In the genomic region with DNA sequence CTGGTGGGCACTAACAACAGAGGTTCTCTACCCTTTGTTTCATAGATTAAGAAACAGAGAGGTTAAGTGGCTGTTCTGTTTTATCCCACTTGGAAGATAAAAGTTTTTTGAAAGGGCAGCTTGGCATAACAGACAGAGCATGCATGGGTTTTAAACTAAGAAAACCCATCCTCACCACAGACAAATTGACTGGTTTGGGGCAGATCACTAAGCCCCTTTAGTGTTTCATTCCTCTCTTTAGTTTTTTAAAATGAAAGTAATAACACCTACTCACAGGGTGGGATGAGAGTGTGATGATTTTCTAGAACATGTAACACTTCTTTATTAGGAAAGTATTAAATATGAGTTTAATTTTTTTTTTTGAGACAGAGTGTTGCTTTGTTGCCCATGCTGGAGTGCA, we compare ENCODE assay signal across 18 cellular contexts. TPM values are rescaled to one million over a fixed set of nuclear protein-coding genes. Genes with fewer than 3 reads are reported as not detected.
DNase-seq lines count a peak whose midpoint lies in the region; ATAC-seq, FAIRE-seq and TF ChIP-seq lines count a peak whose summit lies in the region.
"Had no signal": no experiment of that assay in that cellular context is flagged by ENCODE, and none has a peak within 500 bp of the region (broad histone marks: within the 10 kb centered on the region; RNA-seq: fewer than 3 reads in every experiment).

No MANE protein-coding gene starts in this region.

- no peaks in the 10 kb centered on the region for H3K27me3 Mint-ChIP-seq in activated T-cell treated with anti-CD3 and anti-CD28 coated beads, Interleukin-2, amount 50 U/mL, for 4 hours (ENCODE audit: low read depth)
- no peaks in the 10 kb centered on the region for H3K27me3 Mint-ChIP-seq in stimulated activated naive CD8-positive, alpha-beta T cell treated with anti-CD3 and anti-CD28 coated beads, Interleukin-15, amount 100 ng/mL, for 72 hours

- TF ChIP-seq EP300 in H1 (IDR thresholded peaks at IDR 0.05; ENCODE audit: borderline replicate concordance in 1 of 2, low read depth in 2 of 2, low read length in 2 of 2) = no peak

- H3K56ac ChIP-seq in H1 (replicated peaks; ENCODE audit: insufficient read length, low read depth, low read length) = no peak overlapping the region

- no peak overlapping the region for H3K18ac ChIP-seq in H1 (ENCODE audit: extremely low read depth, low read length)

- POLR2A ChIA-PET in H1 (lab: Charles Lee; ENCODE audit: partially characterized antibody) = interaction anchor here (1.1 to 2.7 kb wide), 5 partner anchors 9 to 18 kb away, joined by 3 to 7 read pairs (median 4); no protein-coding TSS in a partner anchor

- H2BK15ac ChIP-seq in H1 (ENCODE audit: low read length) = no peak overlapping the region

- H3K4me1 ChIP-seq in Loucy (ENCODE audit: insufficient read depth, low read length, poor library complexity, severe bottlenecking) = peaks cover 6% of the 10 kb centered on the region
- H3K4me1 ChIP-seq in H1 (replicated peaks in 1 of 4; ENCODE audit: control insufficient read depth in 3 of 4, insufficient read depth in 4 of 4, low read length in 3 of 4) = peaks cover 0 to 8% (median 3%) of the 10 kb centered on the region in 4 experiments; a peak in 3 of 7 replicates
- H3K4me1 ChIP-seq in smooth muscle cell (ENCODE audit: low read depth) = no peaks in the 10 kb centered on the region

- H3K4me3 Mint-ChIP-seq in activated T-cell treated with anti-CD3 and anti-CD28 coated beads, Interleukin-2, amount 50 U/mL, for 4 hours = no peak overlapping the region
- H3K4me3 Mint-ChIP-seq in stimulated activated naive CD8-positive, alpha-beta T cell treated with anti-CD3 and anti-CD28 coated beads, Interleukin-15, amount 100 ng/mL, for 72 hours = no peak overlapping the region
- H3K4me3 Mint-ChIP-seq: CD8-positive, alpha-beta memory T cell; HFFc6 had no signal

- H3K36me3 Mint-ChIP-seq in activated T-cell treated with anti-CD3 and anti-CD28 coated beads, Interleukin-2, amount 50 U/mL, for 4 hours (ENCODE audit: insufficient read depth) = no peaks in the 10 kb centered on the region
- H3K36me3 Mint-ChIP-seq: CD8-positive, alpha-beta memory T cell had no signal

- H3K4me2 ChIP-seq in Loucy (ENCODE audit: low read depth, low read length, poor library complexity, severe bottlenecking) (no peak overlapping the region), H1 (ENCODE audit: insufficient read depth in 1 of 2, low read depth in 2 of 2, low read length in 2 of 2) (no peak overlapping the region), smooth muscle cell (no peak overlapping the region)
- H3K4me2 ChIP-seq: BLaER1 had no signal

- no peak overlapping the region for H4K91ac ChIP-seq in H1 (replicated peaks; ENCODE audit: insufficient read length, low read length)

- no peak overlapping the region for H2BK5ac ChIP-seq in H1 (ENCODE audit: low read depth, low read length)

- CTCF ChIA-PET in H1 (lab: Charles Lee; ENCODE audit: partially characterized antibody) = interaction anchor here (1.0 to 2.9 kb wide), 12 partner anchors 8 to 84 kb away, joined by 3 to 12 read pairs (median 4); no protein-coding TSS in a partner anchor

- ATAC-seq in activated T-cell treated with anti-CD3 and anti-CD28 coated beads, Interleukin-2, amount 50 U/mL, for 4 hours = peak; percentile 32 to 35
- peak; percentile 71 for ATAC-seq in stimulated activated naive CD8-positive, alpha-beta T cell treated with anti-CD3 and anti-CD28 coated beads, Interleukin-15, amount 100 ng/mL, for 72 hours
- ATAC-seq in GM18870 (IDR thresholded peaks at IDR 0.05; ENCODE audit: unreplicated experiment) (no peak), HG02588 (IDR thresholded peaks at IDR 0.05; ENCODE audit: unreplicated experiment) (no peak)

- H3K79me1 ChIP-seq in H1 (ENCODE audit: low read depth, low read length) = no peaks in the 10 kb centered on the region

- no peaks in the 10 kb centered on the region for H3K9me3 Mint-ChIP-seq in activated T-cell treated with anti-CD3 and anti-CD28 coated beads, Interleukin-2, amount 50 U/mL, for 4 hours
- H3K9me3 Mint-ChIP-seq in stimulated activated naive CD8-positive, alpha-beta T cell treated with anti-CD3 and anti-CD28 coated beads, Interleukin-15, amount 100 ng/mL, for 72 hours = no peaks in the 10 kb centered on the region
- H3K9me3 Mint-ChIP-seq: CD8-positive, alpha-beta memory T cell; HFFc6 had no signal

- H4K20me1 ChIP-seq in Loucy (ENCODE audit: insufficient read depth, low read length, poor library complexity, severe bottlenecking) (no peaks in the 10 kb centered on the region), H1 (replicated peaks in 1 of 2; ENCODE audit: control insufficient read depth in 1 of 2, insufficient read depth in 2 of 2, low read length in 2 of 2) (no peaks in the 10 kb centered on the region), smooth muscle cell (ENCODE audit: low read depth) (no peaks in the 10 kb centered on the region)
- H4K20me1 ChIP-seq: BLaER1 had no signal

- H3K23me2 ChIP-seq in H1 (ENCODE audit: low read depth, low read length) = no peaks in the 10 kb centered on the region

- H4K5ac ChIP-seq in H1 (ENCODE audit: insufficient read length, low read depth, low read length) = no peak overlapping the region

- H3K4me1 Mint-ChIP-seq in activated T-cell treated with anti-CD3 and anti-CD28 coated beads, Interleukin-2, amount 50 U/mL, for 4 hours (ENCODE audit: low read depth) = peaks cover 15% of the 10 kb centered on the region
- peaks cover 70% of the 10 kb centered on the region for H3K4me1 Mint-ChIP-seq in stimulated activated naive CD8-positive, alpha-beta T cell treated with anti-CD3 and anti-CD28 coated beads, Interleukin-15, amount 100 ng/mL, for 72 hours

- H3K23ac ChIP-seq in H1 (ENCODE audit: insufficient read length) = no peak overlapping the region

- no peak for TF ChIP-seq CTCF in Loucy (conservative IDR thresholded peaks at IDR 0.05; ENCODE audit: low read length)
- TF ChIP-seq CTCF in H1 (IDR thresholded peaks at IDR 0.05; ENCODE audit: control extremely low read depth in 1 of 3, insufficient read depth in 1 of 3, low read depth in 1 of 3, low read length in 3 of 3) = no peak
- TF ChIP-seq CTCF in smooth muscle cell (IDR thresholded peaks at IDR 0.05; ENCODE audit: borderline replicate concordance, insufficient read depth, poor library complexity, severe bottlenecking) = no peak

- 0 out of 2 replicates have a peak overlapping the region, but pooled peaks have one; percentile 39 for H2BK12ac ChIP-seq in H1 (ENCODE audit: low read depth, low read length)

- no peak overlapping the region for H3K9ac ChIP-seq in Loucy (ENCODE audit: low read depth, low read length, poor library complexity, severe bottlenecking)
- no peak overlapping the region for H3K9ac ChIP-seq in H1 (replicated peaks in 1 of 4; ENCODE audit: extremely low read depth in 1 of 4, low read depth in 3 of 4, low read length in 3 of 4)
- no peak overlapping the region for H3K9ac ChIP-seq in smooth muscle cell (ENCODE audit: low read depth)
- H3K9ac ChIP-seq: BLaER1 had no signal

- H3K14ac ChIP-seq in H1 (ENCODE audit: insufficient read length) = no peak overlapping the region

- H3K27ac Mint-ChIP-seq in stimulated activated naive CD8-positive, alpha-beta T cell treated with anti-CD3 and anti-CD28 coated beads, Interleukin-15, amount 100 ng/mL, for 72 hours = no peak overlapping the region
- H3K27ac Mint-ChIP-seq: HFFc6 had no signal

- TF ChIP-seq RAD21 in H1 (IDR thresholded peaks at IDR 0.05 in 1 of 2, conservative IDR thresholded peaks at IDR 0.05 in 1 of 2; ENCODE audit: low read depth in 2 of 2, low read length in 2 of 2) = no peak

- H3K9me3 ChIP-seq in Loucy (ENCODE audit: insufficient read depth, low read depth, low read length) (no peaks in the 10 kb centered on the region), H1 (ENCODE audit: insufficient read depth in 2 of 2, low read depth in 1 of 2, low read length in 1 of 2) (no peaks in the 10 kb centered on the region), smooth muscle cell (replicated peaks; ENCODE audit: low read depth) (no peaks in the 10 kb centered on the region)
- H3K9me3 ChIP-seq: BLaER1, Caco-2 had no signal

- no peak overlapping the region for H4K8ac ChIP-seq in H1 (ENCODE audit: extremely low read depth, insufficient read depth, low read length)

- TF ChIP-seq POLR2A in H1 (IDR thresholded peaks at IDR 0.05; ENCODE audit: control extremely low read depth in 1 of 2, low read depth in 2 of 2, low read length in 2 of 2) = no peak

- no peak overlapping the region for H2AK5ac ChIP-seq in H1 (ENCODE audit: low read depth, low read length)

- H3K4ac ChIP-seq in H1 (replicated peaks; ENCODE audit: insufficient read length, low read depth, low read length) = no peak overlapping the region

- H3K79me2 ChIP-seq in Loucy (ENCODE audit: insufficient read depth, low read length) (no peaks in the 10 kb centered on the region), H1 (ENCODE audit: control insufficient read depth in 1 of 2, insufficient read depth in 2 of 2, low read length in 2 of 2) (no peaks in the 10 kb centered on the region), smooth muscle cell (ENCODE audit: low read depth) (no peaks in the 10 kb centered on the region)

- no peaks in the 10 kb centered on the region for H3F3A ChIP-seq in Loucy (ENCODE audit: low read depth)
- H3F3A ChIP-seq in smooth muscle cell (ENCODE audit: low read depth) = no peaks in the 10 kb centered on the region

- DNase-seq in activated T-cell treated with anti-CD3 and anti-CD28 coated beads, Interleukin-2, amount 50 U/mL, for 4 hours = no peak
- DNase-seq in activated T-cell treated with anti-CD3 and anti-CD28 coated beads for 4 hours = no peak
- no peak for DNase-seq in H1 (ENCODE audit: low read depth in 1 of 2, low spot score in 2 of 2)
- DNase-seq in stimulated activated naive CD8-positive, alpha-beta T cell treated with anti-CD3 and anti-CD28 coated beads, Interleukin-15, amount 100 ng/mL, for 72 hours = no peak
- DNase-seq in smooth muscle cell (lab: John Stamatoyannopoulos, UW; ENCODE audit: unreplicated experiment) = no peak
- DNase-seq: 8988T; AML-193; Caco-2; CD8-positive, alpha-beta memory T cell; DMS53; HCEC 1CT; HFFc6 had no signal

- no peaks in the 10 kb centered on the region for H3K27me3 ChIP-seq in Loucy (ENCODE audit: insufficient read depth, low read length, poor library complexity, severe bottlenecking)
- no peaks in the 10 kb centered on the region for H3K27me3 ChIP-seq in H1 (replicated peaks in 1 of 4; ENCODE audit: control insufficient read depth in 3 of 4, extremely low read depth in 1 of 4, insufficient read depth in 3 of 4, low read length in 3 of 4)
- no peaks in the 10 kb centered on the region for H3K27me3 ChIP-seq in smooth muscle cell (ENCODE audit: low read depth)
- H3K27me3 ChIP-seq: BLaER1 had no signal

- H3K4me3 ChIP-seq in Loucy (ENCODE audit: low read length, poor library complexity, severe bottlenecking) (no peak overlapping the region), H1 (ENCODE audit: extremely low read depth in 1 of 4, insufficient read depth in 2 of 4, low read depth in 3 of 4, low read length in 4 of 4) (no peak overlapping the region), smooth muscle cell (no peak overlapping the region)
- H3K4me3 ChIP-seq: BLaER1 had no signal

- H3K27ac ChIP-seq in H1 (ENCODE audit: low read depth, low read length) = no peak overlapping the region
- H3K27ac ChIP-seq in smooth muscle cell (ENCODE audit: low read depth) = no peak overlapping the region
- H3K27ac ChIP-seq: BLaER1, HL-60 had no signal

- no peak overlapping the region for H2BK20ac ChIP-seq in H1 (ENCODE audit: low read length)

- H3K9me2 ChIP-seq in Loucy (replicated peaks; ENCODE audit: low read depth, low read length) = no peaks in the 10 kb centered on the region

- no peaks in the 10 kb centered on the region for H3K36me3 ChIP-seq in Loucy (ENCODE audit: insufficient read depth, low read length)
- H3K36me3 ChIP-seq in H1 (ENCODE audit: control insufficient read depth in 2 of 4, insufficient read depth in 4 of 4, low read length in 3 of 4) = no peaks in the 10 kb centered on the region
- H3K36me3 ChIP-seq in smooth muscle cell (ENCODE audit: low read depth) = no peaks in the 10 kb centered on the region
- H3K36me3 ChIP-seq: BLaER1 had no signal

- no peak overlapping the region for H2BK120ac ChIP-seq in H1 (replicated peaks; ENCODE audit: low read depth, low read length)

- no peak for FAIRE-seq in H1 (lab: Jason Lieb, UNC)
- FAIRE-seq: GM18507 had no signal

- H2AFZ ChIP-seq in Loucy (ENCODE audit: low read length) (0 out of 2 replicates have a peak overlapping the region, but pooled peaks have one; percentile 41), H1 (ENCODE audit: low read length) (no peak overlapping the region; the same call in 1 of the 2 replicates), smooth muscle cell (ENCODE audit: low read depth) (no peak overlapping the region)

RNA-seq across cellular contexts. Expression of gene RRAS2, which starts 12.3 kb away (rescaled TPM):
- total RNA-seq in activated T-cell treated with anti-CD3 and anti-CD28 coated beads, Interleukin-2, amount 50 U/mL, for 4 hours = 10 to 100 TPM; 49.2 to 56.9 (median 53.8) TPM
- total RNA-seq in H1 (2021; fragmentation: NEBNext Ultra II Directional; extraction: Animal tissue kit (Norgen Biotek cat#: 25700)) = 220 and 234 TPM in 2 replicates
- polyA plus RNA-seq in H1 (2011; rRNA removed) = 48.5 and 72.3 TPM in 2 replicates
- polyA plus RNA-seq in H1 (2011; cell fraction: cytosol; rRNA removed) = 100 TPM
- 27.8 TPM for polyA plus RNA-seq in H1 (2011; cell fraction: nucleus; rRNA removed)
- polyA plus RNA-seq in H1 (2012, experiment 1 of 2) = 94.8 to 171 TPM (median 113 TPM) in 4 replicates
- polyA plus RNA-seq in H1 (2012, experiment 2 of 2) = 51.6 TPM
- 142 TPM for polyA plus RNA-seq in H1 (2013, experiment 1 of 2)
- 146 TPM for polyA plus RNA-seq in H1 (2013, experiment 2 of 2)
- 46.3 and 83.7 TPM in 2 replicates for polyA minus RNA-seq in H1 (2011; rRNA and poly(A)+ RNA removed)
- 105 TPM for polyA minus RNA-seq in H1 (2011; cell fraction: cytosol; rRNA and poly(A)+ RNA removed)
- polyA minus RNA-seq in H1 (2011; cell fraction: nucleus; rRNA and poly(A)+ RNA removed) = 85.4 TPM
- 37.9 and 53.6 TPM in 2 replicates for total RNA-seq in smooth muscle cell
- polyA plus RNA-seq in smooth muscle cell = 27.0 and 27.3 TPM in 2 replicates

Comparison
In these comparisons a context has a peak if more than half of its experiments do, and no peak if none do; other contexts are left out.
1. ATAC-seq: peak in activated T-cell treated with anti-CD3 and anti-CD28 coated beads, Interleukin-2, amount 50 U/mL, for 4 hours (2 of 2) and stimulated activated naive CD8-positive, alpha-beta T cell treated with anti-CD3 and anti-CD28 coated beads, Interleukin-15, amount 100 ng/mL, for 72 hours (single experiment); none in GM18870 (single experiment) and HG02588 (single experiment).